8 cellular contexts compared by ENCODE assay signal in the genomic region with DNA sequence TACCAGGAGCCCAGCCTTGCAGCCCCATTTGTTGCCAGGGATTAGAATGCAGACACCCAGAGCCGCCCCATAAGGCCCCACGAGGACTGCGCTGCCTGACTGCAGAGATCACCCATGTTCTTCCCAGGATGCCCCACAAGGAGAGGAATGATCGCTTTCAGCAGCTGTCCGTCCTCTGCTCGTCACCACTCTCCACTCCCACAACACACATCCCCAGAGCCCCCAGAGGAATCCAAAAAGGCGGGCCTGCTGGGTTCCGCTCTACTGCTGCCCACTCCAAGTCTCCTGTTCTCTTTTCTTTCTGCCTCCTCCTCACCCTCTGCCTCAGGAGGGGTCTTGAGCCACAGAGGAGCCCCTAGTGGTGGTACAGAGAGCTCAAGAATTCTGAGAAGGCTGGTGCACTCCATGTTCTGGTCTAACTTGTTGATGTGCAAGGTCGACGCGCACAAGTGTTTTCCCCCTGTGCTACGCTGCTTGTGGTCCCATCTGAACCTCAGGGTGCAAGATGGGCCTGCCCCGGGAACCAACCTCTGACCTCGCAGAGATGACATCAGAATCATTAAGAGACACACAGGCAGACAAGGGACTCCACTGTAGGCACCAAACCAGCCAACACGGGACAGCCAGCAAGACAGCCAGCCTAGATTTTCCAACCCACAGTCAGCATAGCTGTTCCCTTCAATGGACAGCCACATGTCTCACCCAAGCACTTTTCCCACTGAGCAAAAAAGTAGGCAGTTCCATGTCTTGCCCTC. TPM values are rescaled to one million over a fixed set of nuclear protein-coding genes. Genes with fewer than 3 reads are reported as not detected.
A peak's percentile ranks its signal among the peaks of the same experiment; 100 is the strongest.
DNase-seq lines count a peak whose midpoint lies in the region; ATAC-seq, FAIRE-seq and TF ChIP-seq lines count a peak whose summit lies in the region.

No MANE protein-coding gene starts in this region.

- H3K27me3 ChIP-seq in astrocyte (ENCODE audit: insufficient read depth, low read length) (no peaks in the 10 kb centered on the region), thymus (ENCODE audit: control insufficient read depth, insufficient read depth) (no peaks in the 10 kb centered on the region)

- H3K9me3 ChIP-seq in astrocyte (ENCODE audit: insufficient read depth, low read depth, low read length): no peaks in the 10 kb centered on the region
- H3K9me3 ChIP-seq in kidney (ENCODE audit: control insufficient read depth in 1 of 2, low read length in 2 of 2): no peaks in the 10 kb centered on the region
- no peaks in the 10 kb centered on the region for H3K9me3 ChIP-seq in thymus (ENCODE audit: control insufficient read depth)

- peaks cover 76% of the 10 kb centered on the region for H3K4me1 Mint-ChIP-seq in T-helper 1 cell treated with Interleukin-12 subunit alpha and Interleukin-12 subunit beta and Interleukin-4 antibody, amounts not matched to agents 30 μg/mL and 1 μg/mL, for 36 hours (ENCODE audit: low read depth)
- peaks cover 79% of the 10 kb centered on the region for H3K4me1 Mint-ChIP-seq in astrocyte (ENCODE audit: low read depth, unreplicated experiment)

- H3K27me3 Mint-ChIP-seq in T-helper 1 cell treated with Interleukin-12 subunit alpha and Interleukin-12 subunit beta and Interleukin-4 antibody, amounts not matched to agents 30 μg/mL and 1 μg/mL, for 36 hours (ENCODE audit: low read depth): no peaks in the 10 kb centered on the region
- H3K27me3 Mint-ChIP-seq in astrocyte (ENCODE audit: low read depth, unreplicated experiment): no peaks in the 10 kb centered on the region

- no peak for DNase-seq in T-helper 1 cell
- DNase-seq in astrocyte (ENCODE audit: low read depth): no peak
- peak; percentile 73 for DNase-seq in kidney
- no peak for DNase-seq in COR-L47 (lab: John Stamatoyannopoulos, UW)

- intact Hi-C loops in kidney (cut with DNase I): no loop called here

- H4K20me1 ChIP-seq in astrocyte (ENCODE audit: insufficient read depth, low read length): peaks cover 24% of the 10 kb centered on the region

- TF ChIP-seq CTCF in astrocyte (IDR thresholded peaks at IDR 0.05; ENCODE audit: insufficient read depth, low read depth, low read length) (peak; percentile 16), kidney (IDR thresholded peaks at IDR 0.05; ENCODE audit: borderline replicate concordance, extremely low read depth, insufficient read depth) (no peak)

- peaks cover 89% of the 10 kb centered on the region for H3K79me2 ChIP-seq in astrocyte (ENCODE audit: insufficient read depth, low read length)

- peak overlapping the region; percentile 63 for H3K27ac Mint-ChIP-seq in T-helper 1 cell treated with Interleukin-12 subunit alpha and Interleukin-12 subunit beta and Interleukin-4 antibody, amounts not matched to agents 30 μg/mL and 1 μg/mL, for 36 hours
- peak overlapping the region; percentile 94 for H3K27ac Mint-ChIP-seq in astrocyte (ENCODE audit: unreplicated experiment)

- WGBS in thymus: 96% methylated on average over 15 of the region's 15 CpGs

- H3K4me1 ChIP-seq in astrocyte (ENCODE audit: insufficient read depth, low read length): peaks cover 81% of the 10 kb centered on the region
- peaks cover 59 to 74% of the 10 kb centered on the region in 2 donors for H3K4me1 ChIP-seq in kidney (ENCODE audit: control insufficient read depth in 1 of 2, insufficient read depth in 1 of 2, low read depth in 1 of 2, low read length in 2 of 2)
- H3K4me1 ChIP-seq in thymus (ENCODE audit: control insufficient read depth, insufficient read depth, low read length): peaks cover 9% of the 10 kb centered on the region

- FAIRE-seq in astrocyte (lab: Jason Lieb, UNC) (no peak), kidney (lab: Jason Lieb, UNC) (no peak)

- H3K9ac ChIP-seq in astrocyte (ENCODE audit: low read length): peak overlapping the region; percentile 62
- peak overlapping the region in 1 of 2 donors; percentile 22 for H3K9ac ChIP-seq in kidney (ENCODE audit: low read length in 2 of 2)

- H3K4me3 Mint-ChIP-seq in T-helper 1 cell treated with Interleukin-12 subunit alpha and Interleukin-12 subunit beta and Interleukin-4 antibody, amounts not matched to agents 30 μg/mL and 1 μg/mL, for 36 hours: no peak overlapping the region
- H3K4me3 Mint-ChIP-seq in astrocyte (ENCODE audit: unreplicated experiment): no peak overlapping the region

- H3K4me3 ChIP-seq in astrocyte (ENCODE audit: insufficient read depth, low read depth, low read length) (peak overlapping the region; percentile 12), kidney (ENCODE audit: low read length in 2 of 2) (no peak overlapping the region), thymus (ENCODE audit: low read length) (no peak overlapping the region)

- no peak overlapping the region for H2AFZ ChIP-seq in astrocyte (ENCODE audit: low read depth, low read length)

- H3K36me3 ChIP-seq in astrocyte (ENCODE audit: insufficient read depth, low read length): no peaks in the 10 kb centered on the region
- H3K36me3 ChIP-seq in kidney (ENCODE audit: control insufficient read depth in 1 of 2, insufficient read depth in 2 of 2, low read length in 2 of 2): no peaks in the 10 kb centered on the region
- H3K36me3 ChIP-seq in thymus (ENCODE audit: control insufficient read depth, insufficient read depth): no peaks in the 10 kb centered on the region

- ATAC-seq in HG02840 (IDR thresholded peaks at IDR 0.05; ENCODE audit: low FRiP score, unreplicated experiment) (no peak), GM19397 (IDR thresholded peaks at IDR 0.05; ENCODE audit: unreplicated experiment) (no peak)

- H3K9me3 Mint-ChIP-seq in T-helper 1 cell treated with Interleukin-12 subunit alpha and Interleukin-12 subunit beta and Interleukin-4 antibody, amounts not matched to agents 30 μg/mL and 1 μg/mL, for 36 hours: no peaks in the 10 kb centered on the region
- no peaks in the 10 kb centered on the region for H3K9me3 Mint-ChIP-seq in astrocyte (ENCODE audit: unreplicated experiment)

- peak overlapping the region; percentile 65 for H3K4me2 ChIP-seq in astrocyte (ENCODE audit: low read length)

- H3K27ac ChIP-seq in astrocyte (ENCODE audit: low read depth, low read length) (peak overlapping the region; percentile 99), kidney (ENCODE audit: low read depth in 2 of 2, low read length in 2 of 2) (peak overlapping the region; percentile 68 to 84), thymus (ENCODE audit: low read depth) (peak overlapping the region; percentile 76)

- H3K36me3 Mint-ChIP-seq in T-helper 1 cell treated with Interleukin-12 subunit alpha and Interleukin-12 subunit beta and Interleukin-4 antibody, amounts not matched to agents 30 μg/mL and 1 μg/mL, for 36 hours (ENCODE audit: low read depth): peaks cover 8% of the 10 kb centered on the region
- peaks cover 5% of the 10 kb centered on the region for H3K36me3 Mint-ChIP-seq in astrocyte (ENCODE audit: low read depth, unreplicated experiment)

RNA-seq across cellular contexts. Expression of a gene that starts 30.0 kb away (rescaled TPM):
- total RNA-seq in astrocyte (126 and 151 TPM in 2 replicates), kidney (133 TPM)
- polyA plus RNA-seq in kidney (ENCODE audit: insufficient read depth, low read depth, low replicate concordance) (57.1 TPM), thymus (112 TPM)

RNA-seq across cellular contexts. Expression of a gene that starts 34.6 kb away (rescaled TPM):
- total RNA-seq in astrocyte (1,543 and 1,660 TPM in 2 replicates), kidney (1,384 TPM)
- polyA plus RNA-seq in kidney (ENCODE audit: insufficient read depth, low read depth, low replicate concordance) (1,654 TPM), thymus (2,741 TPM)

RNA-seq across cellular contexts. Expression of a gene that starts 41.0 kb away (rescaled TPM):
- total RNA-seq in astrocyte (95.5 and 123 TPM in 2 replicates), kidney (77.6 TPM)
- polyA plus RNA-seq in kidney (ENCODE audit: insufficient read depth, low read depth, low replicate concordance) (12.2 TPM), thymus (22.4 TPM)

RNA-seq across cellular contexts. Expression of a gene that starts 56.2 kb away (rescaled TPM):
- total RNA-seq in astrocyte (2,157 and 2,549 TPM in 2 replicates), kidney (18,412 TPM)
- polyA plus RNA-seq in kidney (ENCODE audit: insufficient read depth, low read depth, low replicate concordance) (not detected), thymus (not detected)

RNA-seq across cellular contexts. Expression of a gene that starts 57.5 kb away (rescaled TPM):
- total RNA-seq in astrocyte (2,477 and 2,591 TPM in 2 replicates), kidney (3,016 TPM)
- polyA plus RNA-seq in kidney (ENCODE audit: insufficient read depth, low read depth, low replicate concordance) (not detected), thymus (not detected)
